Comparison of ENCODE assay signal across 24 cellular contexts in the genomic region with DNA sequence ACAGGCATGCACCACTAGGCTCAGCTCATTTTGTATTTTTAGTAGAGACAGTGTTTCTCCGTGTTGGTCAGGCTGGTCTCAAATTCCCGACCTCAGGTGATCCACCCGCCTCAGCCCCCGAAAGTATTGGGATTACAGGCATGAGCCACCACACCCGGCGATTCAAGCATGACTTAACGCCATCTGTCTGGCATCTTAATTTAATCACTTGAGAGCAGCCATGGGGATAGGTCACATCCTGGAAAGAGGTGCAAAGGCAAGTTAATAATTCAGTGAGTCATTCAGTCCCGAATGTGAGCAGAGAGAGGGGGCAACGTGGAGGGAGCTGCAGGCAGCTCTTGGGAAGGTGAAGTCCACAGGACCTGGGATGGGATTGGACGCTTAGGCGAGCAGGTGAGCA. TPM values are rescaled to one million over a fixed set of nuclear protein-coding genes. Genes with fewer than 3 reads are reported as not detected.
"Had no signal": no experiment of that assay in that cellular context is flagged by ENCODE, and none has a peak within 500 bp of the region (broad histone marks: within the 10 kb centered on the region; RNA-seq: fewer than 3 reads in every experiment).

No MANE protein-coding gene starts in this region.

- ATAC-seq: activated CD4-positive, CD25-positive, alpha-beta regulatory T cell treated with anti-CD3 and anti-CD28 coated beads, Interleukin-2, amount 50 U/mL, for 24 hours; activated CD8-positive, alpha-beta T cell treated with anti-CD3 and anti-CD28 coated beads for 36 hours; Right ventricle myocardium inferior had no signal

- DNase-seq: activated CD4-positive, alpha-beta T cell treated with anti-CD3 and anti-CD28 coated beads for 4 hours; activated CD8-positive, alpha-beta memory T cell treated with anti-CD3 and anti-CD28 coated beads, Interleukin-2, amount 50 U/mL, for 4 hours; activated CD8-positive, alpha-beta T cell treated with anti-CD3 and anti-CD28 coated beads for 36 hours; activated T-cell treated with anti-CD3 and anti-CD28 coated beads, Interleukin-2, amount 50 U/mL, for 1 hour; aorta; caudate nucleus; Kasumi-1; KBM-7; NCI-H1048; NCI-H1417; NCI-H1930; NCI-H446 treated with DMSO at 0.1 percent for 48 hours; NCI-H524 treated with DMSO at 0.1 percent for 48 hours; NCI-H748 treated with DMSO at 0.1 percent for 48 hours; SK-N-SH; T-helper 1 cell had no signal

- H3K4me3 Mint-ChIP-seq: activated CD8-positive, alpha-beta T cell treated with anti-CD3 and anti-CD28 coated beads for 36 hours; activated naive CD4-positive, alpha-beta T cell treated with anti-CD3 and anti-CD28 coated beads, Interleukin-2, amount 50 U/mL, for 24 hours had no signal

- H3K9me3 ChIP-seq: SK-N-SH had no signal

- H3K4me2 ChIP-seq: SK-N-SH had no signal

- H3K4me3 ChIP-seq: breast epithelium had no signal

- H3K4me1 ChIP-seq: breast epithelium had no signal

- H3K9me2 ChIP-seq: SK-N-SH had no signal

- H3K9ac ChIP-seq: SK-N-SH had no signal

- H3K27ac Mint-ChIP-seq: activated CD8-positive, alpha-beta T cell treated with anti-CD3 and anti-CD28 coated beads for 36 hours; activated naive CD4-positive, alpha-beta T cell treated with anti-CD3 and anti-CD28 coated beads, Interleukin-2, amount 50 U/mL, for 24 hours had no signal

- H3K27me3 Mint-ChIP-seq: activated CD8-positive, alpha-beta T cell treated with anti-CD3 and anti-CD28 coated beads for 36 hours had no signal

- H3K27ac ChIP-seq: breast epithelium had no signal

- H3K36me3 Mint-ChIP-seq: activated naive CD4-positive, alpha-beta T cell treated with anti-CD3 and anti-CD28 coated beads, Interleukin-2, amount 50 U/mL, for 24 hours had no signal

- H3K36me3 ChIP-seq: breast epithelium had no signal

- H3K4me1 Mint-ChIP-seq: activated naive CD4-positive, alpha-beta T cell treated with anti-CD3 and anti-CD28 coated beads, Interleukin-2, amount 50 U/mL, for 24 hours had no signal

RNA-seq across cellular contexts. Expression of gene USP29, which starts 31.7 kb away (rescaled TPM):
- total RNA-seq: activated CD8-positive, alpha-beta T cell treated with anti-CD3 and anti-CD28 coated beads for 36 hours; aorta; breast epithelium; cerebellum; OCI-LY7; Right ventricle myocardium inferior; RPMI7951; T-helper 2 cell treated with Interferon-gamma antibody and Interleukin-4, amounts not matched to agents 100 ng/mL and 5 ng/mL, for 36 hours had no signal

RNA-seq across cellular contexts. Expression of gene ZIM3, which starts 56.9 kb away (rescaled TPM):
- total RNA-seq: activated CD8-positive, alpha-beta T cell treated with anti-CD3 and anti-CD28 coated beads for 36 hours; aorta; breast epithelium; cerebellum; OCI-LY7; Right ventricle myocardium inferior; RPMI7951; T-helper 2 cell treated with Interferon-gamma antibody and Interleukin-4, amounts not matched to agents 100 ng/mL and 5 ng/mL, for 36 hours had no signal
